8 cellular contexts compared by ENCODE assay signal in the genomic region with DNA sequence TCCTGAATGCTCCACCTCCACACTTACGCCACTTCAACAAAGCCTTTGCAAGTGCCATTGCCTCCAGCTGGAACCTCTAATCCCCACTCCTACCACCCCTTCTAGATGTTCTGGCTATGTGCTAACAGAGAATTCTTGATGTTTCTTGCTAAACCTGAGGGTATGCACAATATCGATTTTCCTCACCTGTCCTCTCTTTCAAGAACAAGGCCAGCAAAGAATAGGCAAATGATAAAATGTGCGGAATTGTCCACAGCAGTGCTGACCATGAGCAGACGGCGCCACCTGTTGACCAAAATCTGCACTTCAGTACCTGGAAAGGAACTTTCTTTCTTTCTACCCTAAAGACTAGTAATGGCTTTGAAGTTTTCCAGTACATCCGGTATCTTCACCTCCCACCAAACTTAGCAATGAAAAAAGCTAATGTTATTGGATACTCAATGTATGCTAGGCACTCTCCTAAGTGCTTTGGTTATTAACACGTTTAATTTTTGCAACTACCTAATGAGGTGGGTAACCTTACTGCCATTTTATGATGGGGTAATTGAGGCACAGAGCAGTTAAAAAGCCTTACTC. TPM values are rescaled to one million over a fixed set of nuclear protein-coding genes. Genes with fewer than 3 reads are reported as not detected.
DNase-seq lines count a peak whose midpoint lies in the region; ATAC-seq and TF ChIP-seq lines count a peak whose summit lies in the region.

No MANE protein-coding gene starts in this region.

- no peaks in the 10 kb centered on the region for H3K27me3 Mint-ChIP-seq in naive thymus-derived CD4-positive, alpha-beta T cell

- TF ChIP-seq CTCF in AG04450 (IDR thresholded peaks at IDR 0.05; ENCODE audit: low read depth, low read length) (peak; percentile 94), GM13977 (IDR thresholded peaks at IDR 0.05; ENCODE audit: extremely low read depth, insufficient read depth, missing control alignments) (peak; percentile 86), epithelial cell of esophagus (IDR thresholded peaks at IDR 0.05; ENCODE audit: insufficient read depth, low read depth, low read length, missing control alignments) (peak; percentile 97)

- peaks cover 0 to 5% (median 0%) of the 10 kb centered on the region in 11 donors for H3K9me3 Mint-ChIP-seq in naive thymus-derived CD4-positive, alpha-beta T cell

- CTCF ChIA-PET in AG04450 (lab: Charles Lee), result interaction anchor here (0.6 to 7.6 kb wide), 45 partner anchors 9 to 985 kb away, joined by 3 to 215 read pairs (median 5); partner anchors contain the start of genes RTN4RL2, SLC43A1, SLC43A3 and SSRP1
- CTCF ChIA-PET in naive thymus-derived CD4-positive, alpha-beta T cell (lab: Charles Lee), result interaction anchor here (0.7 to 9.1 kb wide), 23 partner anchors 10 to 209 kb away, joined by 3 to 286 read pairs (median 4); partner anchors contain the start of genes P2RX3, RTN4RL2, SLC43A1 and UBE2L6

- peaks cover 0 to 9% (median 0%) of the 10 kb centered on the region in 3 experiments for H3K36me3 ChIP-seq in naive thymus-derived CD4-positive, alpha-beta T cell (ENCODE audit: control insufficient read depth in 2 of 3, insufficient read depth in 3 of 3, low read length in 3 of 3)

- H3K27ac Mint-ChIP-seq in naive thymus-derived CD4-positive, alpha-beta T cell, result peak overlapping the region in 7 of 9 donors; percentile 14 to 81 (median 56)

- peaks cover 10 to 43% (median 33%) of the 10 kb centered on the region in 7 donors for H3K4me1 Mint-ChIP-seq in naive thymus-derived CD4-positive, alpha-beta T cell

- no peaks in the 10 kb centered on the region for H3K27me3 ChIP-seq in AG04450 (ENCODE audit: control insufficient read depth, insufficient read depth, low read length)
- no peaks in the 10 kb centered on the region for H3K27me3 ChIP-seq in naive thymus-derived CD4-positive, alpha-beta T cell (ENCODE audit: control insufficient read depth in 2 of 2, insufficient read depth in 2 of 2, low read length in 2 of 2)

- no peak for ATAC-seq in naive thymus-derived CD4-positive, alpha-beta T cell
- no peak for ATAC-seq in stimulated activated naive CD8-positive, alpha-beta T cell treated with anti-CD3 and anti-CD28 coated beads, Interleukin-15, Interleukin-2, amounts not matched to agents 100 U/mL and 50 U/mL, for 24 hours
- no peak for ATAC-seq in GM18858 (IDR thresholded peaks at IDR 0.05; ENCODE audit: unreplicated experiment)

- intact Hi-C loops in naive thymus-derived CD4-positive, alpha-beta T cell (cut with micrococcal nuclease), result loop anchor here (1.0 to 2.0 kb wide), 5 partner anchors 12 to 182 kb away; partner anchors contain the start of gene SLC43A1 (in 1 of the 2)

- no peaks in the 10 kb centered on the region for H3K9me3 ChIP-seq in AG04450 (ENCODE audit: control insufficient read depth, insufficient read depth, low read length)
- no peaks in the 10 kb centered on the region for H3K9me3 ChIP-seq in naive thymus-derived CD4-positive, alpha-beta T cell (ENCODE audit: control insufficient read depth in 2 of 3, low read length in 3 of 3)

- H3K27ac ChIP-seq in AG04450 (ENCODE audit: low read depth, low read length), result no peak overlapping the region
- peak overlapping the region; percentile 30 for H3K27ac ChIP-seq in naive thymus-derived CD4-positive, alpha-beta T cell (ENCODE audit: low read depth, low read length)

- in situ Hi-C loops in GM13977 (cut with MboI; ENCODE audit: low pct_unique_long_range_greater_than_20kb, low sequenced_read_pairs, unreplicated experiment), result no loop called here

- peaks cover 15 to 17% of the 10 kb centered on the region in 2 donors for H3K4me1 ChIP-seq in naive thymus-derived CD4-positive, alpha-beta T cell (ENCODE audit: control insufficient read depth in 2 of 2, insufficient read depth in 2 of 2, low read length in 2 of 2)

- H3K36me3 Mint-ChIP-seq in naive thymus-derived CD4-positive, alpha-beta T cell, result peaks cover 0 to 8% (median 0%) of the 10 kb centered on the region in 5 donors

- POLR2A ChIA-PET in AG04450 (lab: Yijun Ruan, JAX), result interaction anchor here (1.4 kb wide), 1 partner anchor 34 kb away, joined by 5 read pairs; no protein-coding TSS in a partner anchor
- POLR2A ChIA-PET in naive thymus-derived CD4-positive, alpha-beta T cell (lab: Charles Lee), result interaction anchor here (0.6 to 2.0 kb wide), 9 partner anchors 11 to 117 kb away, joined by 3 to 11 read pairs (median 6); partner anchors contain the start of gene SLC43A1

- H3K4me3 ChIP-seq in AG04450 (ENCODE audit: low read depth, low read length) (no peak overlapping the region), epithelial cell of esophagus (ENCODE audit: low read length) (no peak overlapping the region)
- no peak overlapping the region for H3K4me3 ChIP-seq in naive thymus-derived CD4-positive, alpha-beta T cell (ENCODE audit: low read length)

- no peak overlapping the region for H3K4me3 Mint-ChIP-seq in naive thymus-derived CD4-positive, alpha-beta T cell

- DNase-seq in AG04450 (ENCODE audit: low read depth, low spot score) (no peak), GM13977 (ENCODE audit: low spot score) (no peak), NCI-H82 (lab: John Stamatoyannopoulos, UW) (peak; percentile 72), epithelial cell of esophagus (ENCODE audit: low read depth) (peak; percentile 70)
- peak in 2 of 3 experiments; percentile 48 to 52 for DNase-seq in activated CD8-positive, alpha-beta memory T cell treated with anti-CD3 and anti-CD28 coated beads for 48 hours (ENCODE audit: low read depth in 2 of 3, low spot score in 2 of 3)
- peak; percentile 49 to 74 (median 69) for DNase-seq in naive thymus-derived CD4-positive, alpha-beta T cell
- DNase-seq in stimulated activated naive CD8-positive, alpha-beta T cell treated with anti-CD3 and anti-CD28 coated beads, Interleukin-15, Interleukin-2, amounts not matched to agents 100 U/mL and 50 U/mL, for 24 hours, result peak; percentile 84

RNA-seq across cellular contexts. Expression of gene TIMM10, which starts 3.4 kb away (rescaled TPM):
- 76.6 and 82.8 TPM in 2 replicates for polyA plus RNA-seq in AG04450 (2011; rRNA removed)
- polyA minus RNA-seq in AG04450 (2011; rRNA and poly(A)+ RNA removed), result 29.2 and 33.0 TPM in 2 replicates
- 10 to 100 TPM; 23.7 to 52.8 (median 34.7) TPM for total RNA-seq in naive thymus-derived CD4-positive, alpha-beta T cell
- 10 to 100 TPM; 76.5 to 79.4 TPM for polyA plus RNA-seq in naive thymus-derived CD4-positive, alpha-beta T cell

RNA-seq across cellular contexts. Expression of gene SMTNL1, which starts 10.3 kb away (rescaled TPM):
- polyA plus RNA-seq in AG04450 (2011; rRNA removed), result not detected in 2 replicates
- polyA minus RNA-seq in AG04450 (2011; rRNA and poly(A)+ RNA removed), result not detected in 2 replicates
- total RNA-seq in naive thymus-derived CD4-positive, alpha-beta T cell, result not detected
- under 1 TPM; 0.28 to 0.44 TPM for polyA plus RNA-seq in naive thymus-derived CD4-positive, alpha-beta T cell

RNA-seq across cellular contexts. Expression of gene SLC43A1, which starts 11.6 kb away (rescaled TPM):
- 14.6 and 17.5 TPM in 2 replicates for polyA plus RNA-seq in AG04450 (2011; rRNA removed)
- 24.5 and 30.1 TPM in 2 replicates for polyA minus RNA-seq in AG04450 (2011; rRNA and poly(A)+ RNA removed)
- total RNA-seq in naive thymus-derived CD4-positive, alpha-beta T cell, result 10 to 100 TPM; 10.1 to 19.2 (median 16.3) TPM
- polyA plus RNA-seq in naive thymus-derived CD4-positive, alpha-beta T cell, result 10 to 100 TPM; 12.7 to 15.4 TPM

RNA-seq across cellular contexts. Expression of gene UBE2L6, which starts 40.3 kb away (rescaled TPM):
- polyA plus RNA-seq in AG04450 (2011; rRNA removed), result 63.8 and 76.8 TPM in 2 replicates
- 97.8 and 121 TPM in 2 replicates for polyA minus RNA-seq in AG04450 (2011; rRNA and poly(A)+ RNA removed)
- 100 to 1,000 TPM in 1 of 5 experiments, 10 to 100 TPM in 4; 51.1 to 326 (median 64.2) TPM for total RNA-seq in naive thymus-derived CD4-positive, alpha-beta T cell
- polyA plus RNA-seq in naive thymus-derived CD4-positive, alpha-beta T cell, result 100 to 1,000 TPM; 236 to 238 TPM

Comparison
In these comparisons a context has a peak if more than half of its experiments do, and no peak if none do; other contexts are left out.
1. DNase-seq: peak in NCI-H82 (single experiment), activated CD8-positive, alpha-beta memory T cell treated with anti-CD3 and anti-CD28 coated beads for 48 hours (2 of 3), epithelial cell of esophagus (single experiment), naive thymus-derived CD4-positive, alpha-beta T cell (9 of 9) and stimulated activated naive CD8-positive, alpha-beta T cell treated with anti-CD3 and anti-CD28 coated beads, Interleukin-15, Interleukin-2, amounts not matched to agents 100 U/mL and 50 U/mL, for 24 hours (single experiment); none in AG04450 (single experiment) and GM13977 (single experiment).
2. Peak in every context shown above with its lines, with median percentiles within 50 percentile points of each other: CTCF ChIP-seq.